In the genomic region with DNA sequence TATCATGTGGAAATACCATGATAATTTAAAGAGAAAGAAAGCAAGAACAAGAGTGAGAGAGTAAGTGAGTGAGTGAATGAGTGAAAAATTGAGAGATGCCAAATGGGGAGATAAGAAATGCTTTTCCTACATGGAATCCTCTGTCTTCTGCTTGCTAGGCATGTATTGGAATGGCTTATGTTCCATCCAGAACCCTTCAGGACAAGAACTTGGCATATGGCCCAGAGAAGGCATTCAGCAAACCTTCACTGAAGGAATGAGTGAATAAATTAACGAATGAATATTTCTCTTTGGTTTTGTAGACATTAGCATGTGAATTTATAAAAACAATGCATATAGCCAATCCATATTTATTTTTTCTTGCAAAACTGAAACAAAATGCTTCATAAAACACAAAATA, we compare ENCODE assay signal across 25 cellular contexts.
DNase-seq lines count a peak whose midpoint lies in the region; ATAC-seq lines count a peak whose summit lies in the region.
"Had no signal": no experiment of that assay in that cellular context is flagged by ENCODE, and none has a peak within 500 bp of the region (broad histone marks: within the 10 kb centered on the region; RNA-seq: fewer than 3 reads in every experiment).

No MANE protein-coding gene starts in this region.

- DNase-seq in NCI-H82 (lab: John Stamatoyannopoulos, UW) (peak; percentile 22), NCI-H82 treated with DMSO at 0.1 percent for 48 hours (lab: John Stamatoyannopoulos, UW; ENCODE audit: unreplicated experiment) (no peak), NCI-H69 (lab: John Stamatoyannopoulos, UW) (peak; percentile 16), cerebellum (ENCODE audit: low spot score) (peak; percentile 41), renal cortical epithelial cell (ENCODE audit: low read depth) (peak; percentile 14), NOMO-1 (lab: John Stamatoyannopoulos, UW; ENCODE audit: unreplicated experiment in 2 of 2) (no peak)
- DNase-seq: CD4-positive, CD25-positive, alpha-beta regulatory T cell; DMS53; GOT3; HFFc6; IMR-90; KG1; MM.1S; NCI-H2029 treated with DMSO at 0.1 percent for 48 hours; NCI-H2171; NCI-H226; NCI-H510A; NCI-H748 treated with DMSO at 0.1 percent for 48 hours; NK-92 treated with Interleukin-12 subunit alpha and Interleukin-12 subunit beta, amount 100 ng/mL, for 24 hours; PC-9; RPMI8226; SIG-M5; SK-N-SH; SW 1271 had no signal

- no peak for ATAC-seq in GM19452 (IDR thresholded peaks at IDR 0.05; ENCODE audit: unreplicated experiment)

Comparison
In these comparisons a context has a peak if more than half of its experiments do, and no peak if none do; other contexts are left out.
1. DNase-seq: peak in NCI-H82 (single experiment), NCI-H69 (single experiment), cerebellum (single experiment) and renal cortical epithelial cell (single experiment); none in NCI-H82 treated with DMSO at 0.1 percent for 48 hours (single experiment) and NOMO-1 (0 of 2).